8 cellular contexts compared by ENCODE assay signal in the genomic region with DNA sequence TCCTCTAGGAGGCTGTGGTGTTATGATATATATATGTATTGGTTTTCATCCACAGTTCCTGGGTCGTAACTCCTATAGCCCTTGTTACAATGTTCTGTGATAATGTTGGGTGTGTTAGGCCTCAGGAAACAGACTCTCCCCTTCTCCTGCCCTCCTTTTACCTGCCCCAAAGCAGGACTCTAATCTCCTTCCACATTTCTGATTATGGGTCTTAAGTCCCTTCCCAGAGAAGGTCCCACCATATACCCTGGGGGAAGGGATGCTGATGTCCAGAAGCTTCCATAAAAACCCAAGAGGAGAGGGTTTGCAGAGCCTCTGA. TPM values are rescaled to one million over a fixed set of nuclear protein-coding genes. Genes with fewer than 3 reads are reported as not detected.
DNase-seq lines count a peak whose midpoint lies in the region; ATAC-seq and TF ChIP-seq lines count a peak whose summit lies in the region.

No MANE protein-coding gene starts in this region.

- H3K4me1 Mint-ChIP-seq in activated T-cell treated with anti-CD3 and anti-CD28 coated beads, Interleukin-2, amount 50 U/mL, for 24 hours (ENCODE audit: low read depth) = peaks cover 41% of the 10 kb centered on the region
- H3K4me1 Mint-ChIP-seq in activated naive CD8-positive, alpha-beta T cell (ENCODE audit: low read depth) = peaks cover 42% of the 10 kb centered on the region

- TF ChIP-seq POLR2A in right lobe of liver (IDR thresholded peaks at IDR 0.05) = no peak

- no peak for ATAC-seq in right lobe of liver
- ATAC-seq in GM19023 (IDR thresholded peaks at IDR 0.05; ENCODE audit: unreplicated experiment) = no peak
- ATAC-seq in GM21526 (IDR thresholded peaks at IDR 0.05; ENCODE audit: low FRiP score, unreplicated experiment) = no peak

- DNase-seq in activated T-cell treated with anti-CD3 and anti-CD28 coated beads, Interleukin-2, amount 50 U/mL, for 24 hours = no peak
- no peak for DNase-seq in activated T-cell treated with anti-CD3 and anti-CD28 coated beads, Interleukin-2, amount 50 U/mL, for 1 hour
- DNase-seq in right lobe of liver = no peak
- no peak for DNase-seq in tibial artery
- no peak for DNase-seq in AG08396 (ENCODE audit: low spot score)

- H3K27me3 Mint-ChIP-seq in activated T-cell treated with anti-CD3 and anti-CD28 coated beads, Interleukin-2, amount 50 U/mL, for 24 hours = no peaks in the 10 kb centered on the region
- no peaks in the 10 kb centered on the region for H3K27me3 Mint-ChIP-seq in activated naive CD8-positive, alpha-beta T cell

- H3K4me3 ChIP-seq in right lobe of liver = peak overlapping the region in 1 of 3 donors; percentile 99
- H3K4me3 ChIP-seq in tibial artery = peak overlapping the region; percentile 69 to 72

- no peaks in the 10 kb centered on the region for H3K9me3 Mint-ChIP-seq in activated T-cell treated with anti-CD3 and anti-CD28 coated beads, Interleukin-2, amount 50 U/mL, for 24 hours
- H3K9me3 Mint-ChIP-seq in activated naive CD8-positive, alpha-beta T cell (ENCODE audit: low read depth) = no peaks in the 10 kb centered on the region

- peaks cover 87% of the 10 kb centered on the region for H3K36me3 Mint-ChIP-seq in activated T-cell treated with anti-CD3 and anti-CD28 coated beads, Interleukin-2, amount 50 U/mL, for 24 hours (ENCODE audit: low read depth)
- H3K36me3 Mint-ChIP-seq in activated naive CD8-positive, alpha-beta T cell = peaks cover 12% of the 10 kb centered on the region

- intact Hi-C loops in right lobe of liver (cut with DNase I) (no loop called here), tibial artery (cut with DNase I; ENCODE audit: low total_unique reads) (no loop called here)

- WGBS in right lobe of liver (ENCODE audit: insufficient coverage, low coverage, low lambda C conversion rate, missing lambda C conversion rate) = 0% methylated on average over 1 of the region's 1 CpG

- H3K27me3 ChIP-seq in right lobe of liver = no peaks in the 10 kb centered on the region
- no peaks in the 10 kb centered on the region for H3K27me3 ChIP-seq in tibial artery

- peak overlapping the region; percentile 95 for H3K4me3 Mint-ChIP-seq in activated T-cell treated with anti-CD3 and anti-CD28 coated beads, Interleukin-2, amount 50 U/mL, for 24 hours
- peak overlapping the region; percentile 95 for H3K4me3 Mint-ChIP-seq in activated naive CD8-positive, alpha-beta T cell

- no peaks in the 10 kb centered on the region for H3K9me3 ChIP-seq in right lobe of liver
- no peaks in the 10 kb centered on the region for H3K9me3 ChIP-seq in tibial artery

- H3K36me3 ChIP-seq in right lobe of liver (peaks cover 0 to 49% (median 11%) of the 10 kb centered on the region in 4 donors), tibial artery (peaks cover 18 to 42% (median 33%) of the 10 kb centered on the region in 3 donors)

- peak overlapping the region; percentile 2 to 54 (median 45) for H3K27ac ChIP-seq in right lobe of liver
- H3K27ac ChIP-seq in tibial artery = peak overlapping the region; percentile 77

- TF ChIP-seq CTCF in right lobe of liver (IDR thresholded peaks at IDR 0.05) (peak in 1 of 4 donors; percentile 34), tibial artery (IDR thresholded peaks at IDR 0.05) (no peak)

- H3K27ac Mint-ChIP-seq in activated T-cell treated with anti-CD3 and anti-CD28 coated beads, Interleukin-2, amount 50 U/mL, for 24 hours = peak overlapping the region; percentile 94
- H3K27ac Mint-ChIP-seq in activated naive CD8-positive, alpha-beta T cell = peak overlapping the region; percentile 87

- peaks cover 0 to 22% (median 0%) of the 10 kb centered on the region in 4 donors for H3K4me1 ChIP-seq in right lobe of liver
- peaks cover 0 to 24% (median 18%) of the 10 kb centered on the region in 4 donors for H3K4me1 ChIP-seq in tibial artery

RNA-seq across cellular contexts. Expression of a gene that starts 0.5 kb away (rescaled TPM):
- total RNA-seq in right lobe of liver = 100 to 1,000 TPM in 2 of 6 experiments, 10 to 100 TPM in 4; 60.2 to 163 (median 67.6) TPM

RNA-seq across cellular contexts. Expression of a gene that starts 19.4 kb away (rescaled TPM):
- total RNA-seq in right lobe of liver = 10 to 100 TPM; 11.5 to 21.4 (median 14.8) TPM

RNA-seq across cellular contexts. Expression of a gene that starts 19.9 kb away (rescaled TPM):
- total RNA-seq in right lobe of liver = 10 to 100 TPM; 27.7 to 76.1 (median 52.3) TPM

RNA-seq across cellular contexts. Expression of a gene that starts 29.4 kb away (rescaled TPM):
- total RNA-seq in right lobe of liver = 1 to 10 TPM; 6.4 to 10.0 (median 7.2) TPM

RNA-seq across cellular contexts. Expression of a gene that starts 46.6 kb away (rescaled TPM):
- 10 to 100 TPM; 31.2 to 47.9 (median 43.2) TPM for total RNA-seq in right lobe of liver
